In genomic region chr17:16947470-16947869, GRCh38 we compare ENCODE assay signal across 23 cellular contexts. TPM values are rescaled to one million over a fixed set of nuclear protein-coding genes. Genes with fewer than 3 reads are reported as not detected.
DNase-seq lines count a peak whose midpoint lies in the region; ATAC-seq and TF ChIP-seq lines count a peak whose summit lies in the region.
"Had no signal": no experiment of that assay in that cellular context is flagged by ENCODE, and none has a peak within 500 bp of the region (broad histone marks: within the 10 kb centered on the region; RNA-seq: fewer than 3 reads in every experiment).

No MANE protein-coding gene starts in this region.

- DNase-seq in activated B cell treated with CpG ODN at 0.5 μM for 24 hours (no peak), putamen (ENCODE audit: low spot score) (peak; percentile 80), NOMO-1 treated with dmso at 0.1 percent for 144 hours (lab: John Stamatoyannopoulos, UW; ENCODE audit: unreplicated experiment) (no peak)
- no peak for DNase-seq in naive thymus-derived CD4-positive, alpha-beta T cell
- DNase-seq: activated CD4-positive, CD25-positive, alpha-beta regulatory T cell treated with anti-CD3 and anti-CD28 coated beads, Interleukin-2, amount 50 U/mL, for 72 hours; effector CD8-positive, alpha-beta T cell; HCEC 1CT; heart left ventricle; NCI-H187 treated with DMSO at 0.1 percent for 48 hours; NCI-H510A; nephron progenitor cell; stimulated activated naive CD4-positive, alpha-beta T cell treated with Interleukin-2 at 50 U/mL for 16 hours had no signal

- CTCF ChIA-PET in activated B cell treated with CpG ODN at 0.5 μM for 24 hours (lab: Charles Lee), result interaction anchor here (1.6 kb wide), 1 partner anchor 17 kb away, joined by 3 read pairs; no protein-coding TSS in a partner anchor
- CTCF ChIA-PET in naive thymus-derived CD4-positive, alpha-beta T cell (lab: Charles Lee), result no interaction called here

- no peaks in the 10 kb centered on the region for H3K27me3 ChIP-seq in naive thymus-derived CD4-positive, alpha-beta T cell (ENCODE audit: control insufficient read depth in 2 of 2, insufficient read depth in 2 of 2, low read length in 2 of 2)

- POLR2A ChIA-PET in activated B cell treated with CpG ODN at 0.5 μM for 24 hours (lab: Charles Lee), result interaction anchor here (1.0 kb wide), 1 partner anchor 41 kb away, joined by 3 read pairs; no protein-coding TSS in a partner anchor
- POLR2A ChIA-PET in naive thymus-derived CD4-positive, alpha-beta T cell (lab: Charles Lee), result no interaction called here

- no peak overlapping the region for H3K27ac ChIP-seq in naive thymus-derived CD4-positive, alpha-beta T cell (ENCODE audit: low read depth, low read length)
- H3K27ac ChIP-seq: heart left ventricle had no signal

- no peak overlapping the region for H3K4me3 ChIP-seq in naive thymus-derived CD4-positive, alpha-beta T cell (ENCODE audit: low read length)
- H3K4me3 ChIP-seq: heart left ventricle, lung had no signal

- no peaks in the 10 kb centered on the region for H3K36me3 ChIP-seq in naive thymus-derived CD4-positive, alpha-beta T cell (ENCODE audit: control insufficient read depth in 2 of 3, insufficient read depth in 3 of 3, low read length in 3 of 3)
- H3K36me3 ChIP-seq: heart left ventricle had no signal

- no peaks in the 10 kb centered on the region for H3K4me1 ChIP-seq in naive thymus-derived CD4-positive, alpha-beta T cell (ENCODE audit: control insufficient read depth in 2 of 2, insufficient read depth in 2 of 2, low read length in 2 of 2)
- H3K4me1 ChIP-seq: heart left ventricle had no signal

- peak; percentile 59 for ATAC-seq in GM18498 (IDR thresholded peaks at IDR 0.05; ENCODE audit: unreplicated experiment)
- ATAC-seq in HG02623 (IDR thresholded peaks at IDR 0.05; ENCODE audit: unreplicated experiment), result peak; percentile 45
- ATAC-seq in activated B cell treated with CpG ODN at 0.5 μM for 24 hours (ENCODE audit: low read depth), result peak; percentile 23
- ATAC-seq in HG03135 (IDR thresholded peaks at IDR 0.05; ENCODE audit: unreplicated experiment), result no peak
- ATAC-seq in naive thymus-derived CD4-positive, alpha-beta T cell, result no peak
- no peak for ATAC-seq in HG03196 (IDR thresholded peaks at IDR 0.05; ENCODE audit: unreplicated experiment)
- ATAC-seq: heart left ventricle, HepG2 had no signal

- peak overlapping the region; percentile 4 for H3K4me3 Mint-ChIP-seq in activated B cell treated with CpG ODN at 0.5 μM for 24 hours
- H3K4me3 Mint-ChIP-seq in naive thymus-derived CD4-positive, alpha-beta T cell, result no peak overlapping the region
- H3K4me3 Mint-ChIP-seq: nephron progenitor cell; T-helper 2 cell treated with Interferon-gamma antibody and Interleukin-4, amounts not matched to agents 5 μg/mL and 100 μg/mL, for 36 hours had no signal

- H3K4me1 Mint-ChIP-seq in activated B cell treated with CpG ODN at 0.5 μM for 24 hours, result peaks cover 64% of the 10 kb centered on the region
- peaks cover 0 to 2% (median 0%) of the 10 kb centered on the region in 7 donors for H3K4me1 Mint-ChIP-seq in naive thymus-derived CD4-positive, alpha-beta T cell

- TF ChIP-seq CTCF in activated B cell treated with CpG ODN at 0.5 μM for 24 hours (IDR thresholded peaks at IDR 0.05), result no peak

- H3K27me3 Mint-ChIP-seq in activated B cell treated with CpG ODN at 0.5 μM for 24 hours, result no peaks in the 10 kb centered on the region
- peaks cover 0 to 15% (median 5%) of the 10 kb centered on the region in 5 donors for H3K27me3 Mint-ChIP-seq in naive thymus-derived CD4-positive, alpha-beta T cell

- peaks cover 10% of the 10 kb centered on the region for H3K9me3 Mint-ChIP-seq in activated B cell treated with CpG ODN at 0.5 μM for 24 hours
- H3K9me3 Mint-ChIP-seq in naive thymus-derived CD4-positive, alpha-beta T cell, result peaks cover 0 to 31% (median 14%) of the 10 kb centered on the region in 11 donors

- intact Hi-C loops in activated B cell treated with CpG ODN at 0.5 μM for 24 hours (cut with micrococcal nuclease), result loop anchor here (2.0 kb wide), 2 partner anchors 21 to 41 kb away; no protein-coding TSS in a partner anchor
- intact Hi-C loops in naive thymus-derived CD4-positive, alpha-beta T cell (cut with micrococcal nuclease), result no loop called here

- H3K27ac Mint-ChIP-seq in activated B cell treated with CpG ODN at 0.5 μM for 24 hours, result peak overlapping the region; percentile 55
- H3K27ac Mint-ChIP-seq in naive thymus-derived CD4-positive, alpha-beta T cell, result no peak overlapping the region
- H3K27ac Mint-ChIP-seq: activated T-helper 2 cell treated with anti-CD3 and anti-CD28 coated beads, Interferon-gamma antibody, Interleukin-2, Interleukin-4, amounts not matched to agents 10 μg/mL and 5 μg/mL and 100 μg/mL, durations not matched to agents 14 hours and 24 hours and 36 hours; nephron progenitor cell; T-helper 2 cell treated with Interferon-gamma antibody and Interleukin-4, amounts not matched to agents 5 μg/mL and 100 μg/mL, for 36 hours had no signal

- peaks cover 0 to 7% (median 5%) of the 10 kb centered on the region in 3 experiments for H3K9me3 ChIP-seq in naive thymus-derived CD4-positive, alpha-beta T cell (ENCODE audit: control insufficient read depth in 2 of 3, low read length in 3 of 3)

- H3K36me3 Mint-ChIP-seq in activated B cell treated with CpG ODN at 0.5 μM for 24 hours (ENCODE audit: low read depth), result peaks cover 88% of the 10 kb centered on the region
- H3K36me3 Mint-ChIP-seq in naive thymus-derived CD4-positive, alpha-beta T cell, result peaks cover 0 to 12% (median 5%) of the 10 kb centered on the region in 5 donors

RNA-seq across cellular contexts. Expression of gene TNFRSF13B, which starts 24.4 kb away (rescaled TPM):
- 316 and 342 TPM in 2 replicates for total RNA-seq in activated B cell treated with CpG ODN at 0.5 μM for 24 hours
- 1 to 10 TPM in 2 of 5 experiments, under 1 TPM in 1, not detected in 2; 0.79 to 2.4 (median 1.9) TPM for total RNA-seq in naive thymus-derived CD4-positive, alpha-beta T cell
- polyA plus RNA-seq in naive thymus-derived CD4-positive, alpha-beta T cell, result under 1 TPM in 1 of 2 donors, not detected in 1; 0.21 TPM
- total RNA-seq: Daoy, heart left ventricle, HepG2, pulmonary artery endothelial cell, urinary bladder had no signal
- polyA plus RNA-seq: heart left ventricle, HepG2 had no signal

Comparison
In these comparisons a context has a peak if more than half of its experiments do, and no peak if none do; other contexts are left out.
1. ATAC-seq: peak in GM18498 (single experiment), HG02623 (single experiment) and activated B cell treated with CpG ODN at 0.5 μM for 24 hours (single experiment); none in HG03135 (single experiment), naive thymus-derived CD4-positive, alpha-beta T cell (single experiment) and HG03196 (single experiment).
2. RNA of gene TNFRSF13B, which starts 24.4 kb away (total RNA-seq): 316 to 342 TPM in activated B cell treated with CpG ODN at 0.5 μM for 24 hours; 0.79 to 2.4 TPM in naive thymus-derived CD4-positive, alpha-beta T cell; every median in the first group is over 10 times any median in the second.